ENCODE assay signal across 16 cellular contexts in genomic region chr16:50156590-50156989, GRCh38. TPM values are rescaled to one million over a fixed set of nuclear protein-coding genes. Genes with fewer than 3 reads are reported as not detected.
DNase-seq lines count a peak whose midpoint lies in the region; ATAC-seq lines count a peak whose summit lies in the region.
"Had no signal": no experiment of that assay in that cellular context is flagged by ENCODE, and none has a peak within 500 bp of the region (broad histone marks: within the 10 kb centered on the region; RNA-seq: fewer than 3 reads in every experiment).

No MANE protein-coding gene starts in this region.

- intact Hi-C loops in activated T-helper 1 cell treated with anti-CD3 and anti-CD28 coated beads, Interleukin-12 subunit alpha, Interleukin-12 subunit beta, Interleukin-2, Interleukin-4 antibody, amounts not matched to agents 30 ng/mL and 10 ng/mL and 1 ng/mL, durations not matched to agents 14 hours and 24 hours and 36 hours (cut with micrococcal nuclease): loop anchor here (5.0 kb wide), 1 partner anchor 181 kb away; no protein-coding TSS in a partner anchor

- peak overlapping the region; percentile 47 for H3K4me3 Mint-ChIP-seq in stimulated activated naive CD8-positive, alpha-beta T cell treated with anti-CD3 and anti-CD28 coated beads, Interleukin-15, Interleukin-2, amounts not matched to agents 100 ng/mL and 50 ng/mL, for 24 hours
- peak overlapping the region; percentile 56 for H3K4me3 Mint-ChIP-seq in activated T-helper 1 cell treated with anti-CD3 and anti-CD28 coated beads, Interleukin-12 subunit alpha, Interleukin-12 subunit beta, Interleukin-2, Interleukin-4 antibody, amounts not matched to agents 30 ng/mL and 10 ng/mL and 1 ng/mL, durations not matched to agents 14 hours and 24 hours and 36 hours
- peak overlapping the region; percentile 54 for H3K4me3 Mint-ChIP-seq in natural killer cell treated with Interleukin-12 subunit alpha and Interleukin-12 subunit beta and Interleukin-15 and Interleukin-18, amount 100 ng/mL, for 72 hours

- ATAC-seq in stimulated activated naive CD8-positive, alpha-beta T cell treated with anti-CD3 and anti-CD28 coated beads, Interleukin-15, Interleukin-2, amounts not matched to agents 100 U/mL and 50 U/mL, for 24 hours: no peak
- no peak for ATAC-seq in natural killer cell treated with Interleukin-12 subunit alpha and Interleukin-12 subunit beta and Interleukin-15 and Interleukin-18, amount 100 ng/mL, for 72 hours
- no peak for ATAC-seq in GM21825 (IDR thresholded peaks at IDR 0.05; ENCODE audit: unreplicated experiment)
- ATAC-seq: K562, left colon had no signal

- H3K27me3 Mint-ChIP-seq in stimulated activated naive CD8-positive, alpha-beta T cell treated with anti-CD3 and anti-CD28 coated beads, Interleukin-15, Interleukin-2, amounts not matched to agents 100 ng/mL and 50 ng/mL, for 24 hours: no peaks in the 10 kb centered on the region
- no peaks in the 10 kb centered on the region for H3K27me3 Mint-ChIP-seq in activated T-helper 1 cell treated with anti-CD3 and anti-CD28 coated beads, Interleukin-12 subunit alpha, Interleukin-12 subunit beta, Interleukin-2, Interleukin-4 antibody, amounts not matched to agents 30 ng/mL and 10 ng/mL and 1 ng/mL, durations not matched to agents 14 hours and 24 hours and 36 hours (ENCODE audit: insufficient read depth)
- no peaks in the 10 kb centered on the region for H3K27me3 Mint-ChIP-seq in natural killer cell treated with Interleukin-12 subunit alpha and Interleukin-12 subunit beta and Interleukin-15 and Interleukin-18, amount 100 ng/mL, for 72 hours

- no peak overlapping the region for H3K27ac Mint-ChIP-seq in stimulated activated naive CD8-positive, alpha-beta T cell treated with anti-CD3 and anti-CD28 coated beads, Interleukin-15, Interleukin-2, amounts not matched to agents 100 ng/mL and 50 ng/mL, for 24 hours
- H3K27ac Mint-ChIP-seq in activated T-helper 1 cell treated with anti-CD3 and anti-CD28 coated beads, Interleukin-12 subunit alpha, Interleukin-12 subunit beta, Interleukin-2, Interleukin-4 antibody, amounts not matched to agents 30 ng/mL and 10 ng/mL and 1 ng/mL, durations not matched to agents 14 hours and 24 hours and 36 hours: no peak overlapping the region
- H3K27ac Mint-ChIP-seq in natural killer cell treated with Interleukin-12 subunit alpha and Interleukin-12 subunit beta and Interleukin-15 and Interleukin-18, amount 100 ng/mL, for 72 hours: no peak overlapping the region

- no peaks in the 10 kb centered on the region for H3K9me3 Mint-ChIP-seq in stimulated activated naive CD8-positive, alpha-beta T cell treated with anti-CD3 and anti-CD28 coated beads, Interleukin-15, Interleukin-2, amounts not matched to agents 100 ng/mL and 50 ng/mL, for 24 hours
- H3K9me3 Mint-ChIP-seq in activated T-helper 1 cell treated with anti-CD3 and anti-CD28 coated beads, Interleukin-12 subunit alpha, Interleukin-12 subunit beta, Interleukin-2, Interleukin-4 antibody, amounts not matched to agents 30 ng/mL and 10 ng/mL and 1 ng/mL, durations not matched to agents 14 hours and 24 hours and 36 hours: no peaks in the 10 kb centered on the region
- H3K9me3 Mint-ChIP-seq in natural killer cell treated with Interleukin-12 subunit alpha and Interleukin-12 subunit beta and Interleukin-15 and Interleukin-18, amount 100 ng/mL, for 72 hours: no peaks in the 10 kb centered on the region

- H3K36me3 Mint-ChIP-seq in stimulated activated naive CD8-positive, alpha-beta T cell treated with anti-CD3 and anti-CD28 coated beads, Interleukin-15, Interleukin-2, amounts not matched to agents 100 ng/mL and 50 ng/mL, for 24 hours (ENCODE audit: low read depth): peaks cover 21% of the 10 kb centered on the region
- H3K36me3 Mint-ChIP-seq in activated T-helper 1 cell treated with anti-CD3 and anti-CD28 coated beads, Interleukin-12 subunit alpha, Interleukin-12 subunit beta, Interleukin-2, Interleukin-4 antibody, amounts not matched to agents 30 ng/mL and 10 ng/mL and 1 ng/mL, durations not matched to agents 14 hours and 24 hours and 36 hours (ENCODE audit: low read depth): peaks cover 20% of the 10 kb centered on the region
- H3K36me3 Mint-ChIP-seq in natural killer cell treated with Interleukin-12 subunit alpha and Interleukin-12 subunit beta and Interleukin-15 and Interleukin-18, amount 100 ng/mL, for 72 hours: no peaks in the 10 kb centered on the region

- DNase-seq in stimulated activated naive CD8-positive, alpha-beta T cell treated with anti-CD3 and anti-CD28 coated beads, Interleukin-15, Interleukin-2, amounts not matched to agents 100 U/mL and 50 U/mL, for 24 hours: no peak
- no peak for DNase-seq in activated T-helper 1 cell treated with anti-CD3 and anti-CD28 coated beads, Interleukin-12 subunit alpha, Interleukin-12 subunit beta, Interleukin-2, Interleukin-4 antibody, amounts not matched to agents 30 ng/mL and 10 ng/mL and 1 ng/mL, durations not matched to agents 14 hours and 24 hours and 36 hours (ENCODE audit: low spot score)
- no peak for DNase-seq in natural killer cell treated with Interleukin-12 subunit alpha and Interleukin-12 subunit beta and Interleukin-15 and Interleukin-18, amount 100 ng/mL, for 72 hours (ENCODE audit: low spot score)
- DNase-seq in GM03348 (ENCODE audit: low spot score): no peak
- DNase-seq in cerebellar nuclear complex (lab: John Stamatoyannopoulos, UW): no peak
- no peak for DNase-seq in superior temporal gyrus (ENCODE audit: extremely low spot score)
- DNase-seq: activated CD4-positive, alpha-beta T cell treated with anti-CD3 and anti-CD28 coated beads for 1 hour; AML-193; effector CD4-positive, alpha-beta T cell; H7; hypothalamus; left colon; NCI-H1105 had no signal

- peaks cover 69% of the 10 kb centered on the region for H3K4me1 Mint-ChIP-seq in stimulated activated naive CD8-positive, alpha-beta T cell treated with anti-CD3 and anti-CD28 coated beads, Interleukin-15, Interleukin-2, amounts not matched to agents 100 ng/mL and 50 ng/mL, for 24 hours (ENCODE audit: low read depth)
- peaks cover 61% of the 10 kb centered on the region for H3K4me1 Mint-ChIP-seq in activated T-helper 1 cell treated with anti-CD3 and anti-CD28 coated beads, Interleukin-12 subunit alpha, Interleukin-12 subunit beta, Interleukin-2, Interleukin-4 antibody, amounts not matched to agents 30 ng/mL and 10 ng/mL and 1 ng/mL, durations not matched to agents 14 hours and 24 hours and 36 hours (ENCODE audit: low read depth)
- H3K4me1 Mint-ChIP-seq in natural killer cell treated with Interleukin-12 subunit alpha and Interleukin-12 subunit beta and Interleukin-15 and Interleukin-18, amount 100 ng/mL, for 72 hours (ENCODE audit: low read depth in 2 of 2): peaks cover 45 to 64% of the 10 kb centered on the region in 2 donors

RNA-seq across cellular contexts. Expression of gene TENT4B, which starts 3.5 kb away (rescaled TPM):
- total RNA-seq in activated T-helper 1 cell treated with anti-CD3 and anti-CD28 coated beads, Interleukin-12 subunit alpha, Interleukin-12 subunit beta, Interleukin-2, Interleukin-4 antibody, amounts not matched to agents 30 ng/mL and 10 ng/mL and 1 ng/mL, durations not matched to agents 14 hours and 24 hours and 36 hours: 19.8 and 20.0 TPM in 2 replicates
- total RNA-seq in natural killer cell treated with Interleukin-12 subunit alpha and Interleukin-12 subunit beta and Interleukin-15 and Interleukin-18, amount 100 ng/mL, for 72 hours: 10 to 100 TPM; 13.1 to 17.5 TPM
